In the genomic region with DNA sequence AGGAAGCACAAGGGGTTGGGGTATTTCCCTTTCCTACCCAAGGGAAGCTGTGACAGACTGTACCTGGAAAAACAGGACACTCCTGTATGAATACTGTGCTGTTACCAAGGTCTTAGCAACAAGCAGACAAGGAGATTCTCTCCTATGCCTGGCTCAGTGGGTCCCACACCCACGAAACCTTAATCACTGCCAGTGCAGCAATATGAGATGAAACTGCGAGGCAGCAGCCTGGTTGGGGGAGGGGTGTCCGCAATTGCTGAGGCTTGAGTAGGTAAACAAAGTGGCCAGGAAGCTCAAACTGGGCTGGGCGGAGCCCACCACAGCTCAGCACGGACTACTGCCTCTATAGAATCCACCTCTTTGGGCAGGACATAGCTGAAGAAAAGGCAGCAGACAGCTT, we compare ENCODE assay signal across 22 cellular contexts.
DNase-seq lines count a peak whose midpoint lies in the region; ATAC-seq and TF ChIP-seq lines count a peak whose summit lies in the region.
"Had no signal": no experiment of that assay in that cellular context is flagged by ENCODE, and none has a peak within 500 bp of the region (broad histone marks: within the 10 kb centered on the region; RNA-seq: fewer than 3 reads in every experiment).

No MANE protein-coding gene starts in this region.

- no peak overlapping the region for H3K4me2 ChIP-seq in neural progenitor cell

- DNase-seq in COLO668 (lab: John Stamatoyannopoulos, UW; ENCODE audit: unreplicated experiment): peak; percentile 50
- DNase-seq in NCI-H748 treated with DMSO at 0.1 percent for 48 hours (lab: John Stamatoyannopoulos, UW): peak; percentile 5
- DNase-seq in endodermal cell: peak; percentile 41
- peak; percentile 17 for DNase-seq in neural progenitor cell (ENCODE audit: low spot score)
- no peak for DNase-seq in activated CD8-positive, alpha-beta memory T cell treated with anti-CD3 and anti-CD28 coated beads, Interleukin-2, amount 50 U/mL, for 48 hours
- no peak for DNase-seq in stimulated activated CD4-positive, alpha-beta T cell treated with anti-CD3 and anti-CD28 coated beads, Interleukin-2, amount 100 ng/mL, for 24 hours
- DNase-seq: C1 segment of cervical spinal cord; Caco-2; CD4-positive, alpha-beta memory T cell; GF-D8; Karpas-422; NCI-H1092; NCI-H1436 treated with DMSO at 0.1 percent for 48 hours; NCI-H1930; NCI-H446 treated with DMSO at 0.1 percent for 48 hours; NCI-H526; SHP77 had no signal

- no peaks in the 10 kb centered on the region for H3K4me1 ChIP-seq in endodermal cell (ENCODE audit: control insufficient read depth, insufficient read depth, low read length)
- no peaks in the 10 kb centered on the region for H3K4me1 ChIP-seq in neural progenitor cell
- H3K4me1 ChIP-seq: Caco-2 had no signal

- H3K36me3 Mint-ChIP-seq in endodermal cell (ENCODE audit: low read depth): no peaks in the 10 kb centered on the region
- H3K36me3 Mint-ChIP-seq in neural progenitor cell: no peaks in the 10 kb centered on the region

- WGBS in endodermal cell (ENCODE audit: insufficient coverage in 1 of 2, insufficient read length in 1 of 2), 2 experiments: 86 to 87% methylated on average over 3 to 5 of the region's 5 CpGs

- no peaks in the 10 kb centered on the region for H3F3A ChIP-seq in neural progenitor cell (ENCODE audit: low read depth)

- no peak overlapping the region for H3K27ac Mint-ChIP-seq in endodermal cell
- H3K27ac Mint-ChIP-seq in neural progenitor cell: no peak overlapping the region

- H3K9ac ChIP-seq in endodermal cell (ENCODE audit: extremely low read depth, low read length, poor library complexity, severe bottlenecking) (no peak overlapping the region), neural progenitor cell (no peak overlapping the region)

- H3K4me3 ChIP-seq in endodermal cell (ENCODE audit: low read length): no peak overlapping the region
- no peak overlapping the region for H3K4me3 ChIP-seq in neural progenitor cell

- no peaks in the 10 kb centered on the region for H3K79me2 ChIP-seq in neural progenitor cell (ENCODE audit: low read depth)

- H4K20me1 ChIP-seq in neural progenitor cell (ENCODE audit: low read depth): no peaks in the 10 kb centered on the region

- no peak overlapping the region for H3K27ac ChIP-seq in endodermal cell (ENCODE audit: low read depth, low read length)
- H3K27ac ChIP-seq in neural progenitor cell: no peak overlapping the region
- H3K27ac ChIP-seq: RWPE1 had no signal

- no peaks in the 10 kb centered on the region for H3K36me3 ChIP-seq in endodermal cell (ENCODE audit: control insufficient read depth, insufficient read depth, low read length)
- H3K36me3 ChIP-seq in neural progenitor cell: no peaks in the 10 kb centered on the region

- TF ChIP-seq CTCF in endodermal cell (conservative IDR thresholded peaks at IDR 0.05): no peak
- TF ChIP-seq CTCF in neural progenitor cell (IDR thresholded peaks at IDR 0.05): no peak

- H3K9me3 Mint-ChIP-seq in endodermal cell (peaks cover 48% of the 10 kb centered on the region), neural progenitor cell (peaks cover 28% of the 10 kb centered on the region)

- no peak for ATAC-seq in HG03442 (IDR thresholded peaks at IDR 0.05; ENCODE audit: unreplicated experiment)
- ATAC-seq: HCT116, HepG2, Panc1 had no signal

- H3K9me3 ChIP-seq in endodermal cell (ENCODE audit: control insufficient read depth, low read length) (no peaks in the 10 kb centered on the region), neural progenitor cell (ENCODE audit: low read depth) (no peaks in the 10 kb centered on the region)
- H3K9me3 ChIP-seq: Caco-2 had no signal

- no peak overlapping the region for H2AFZ ChIP-seq in neural progenitor cell (replicated peaks)

- no peaks in the 10 kb centered on the region for H3K27me3 Mint-ChIP-seq in endodermal cell (ENCODE audit: insufficient read depth)
- H3K27me3 Mint-ChIP-seq in neural progenitor cell (ENCODE audit: insufficient read depth, low read depth): no peaks in the 10 kb centered on the region
- H3K27me3 Mint-ChIP-seq: CD4-positive, alpha-beta memory T cell had no signal

- H3K4me1 Mint-ChIP-seq in endodermal cell (no peaks in the 10 kb centered on the region), neural progenitor cell (no peaks in the 10 kb centered on the region)

- H3K27me3 ChIP-seq in endodermal cell (ENCODE audit: control insufficient read depth, insufficient read depth, low read length, poor library complexity, severe bottlenecking) (no peaks in the 10 kb centered on the region), neural progenitor cell (no peaks in the 10 kb centered on the region)

- H3K4me3 Mint-ChIP-seq in endodermal cell (no peak overlapping the region), neural progenitor cell (no peak overlapping the region)

Comparison
In these comparisons a context has a peak if more than half of its experiments do, and no peak if none do; other contexts are left out.
1. DNase-seq: peak in COLO668 (single experiment), NCI-H748 treated with DMSO at 0.1 percent for 48 hours (single experiment), endodermal cell (single experiment) and neural progenitor cell (single experiment); none in activated CD8-positive, alpha-beta memory T cell treated with anti-CD3 and anti-CD28 coated beads, Interleukin-2, amount 50 U/mL, for 48 hours (single experiment) and stimulated activated CD4-positive, alpha-beta T cell treated with anti-CD3 and anti-CD28 coated beads, Interleukin-2, amount 100 ng/mL, for 24 hours (0 of 2).